ENCODE assay signal across 1 cellular context in the genomic region with DNA sequence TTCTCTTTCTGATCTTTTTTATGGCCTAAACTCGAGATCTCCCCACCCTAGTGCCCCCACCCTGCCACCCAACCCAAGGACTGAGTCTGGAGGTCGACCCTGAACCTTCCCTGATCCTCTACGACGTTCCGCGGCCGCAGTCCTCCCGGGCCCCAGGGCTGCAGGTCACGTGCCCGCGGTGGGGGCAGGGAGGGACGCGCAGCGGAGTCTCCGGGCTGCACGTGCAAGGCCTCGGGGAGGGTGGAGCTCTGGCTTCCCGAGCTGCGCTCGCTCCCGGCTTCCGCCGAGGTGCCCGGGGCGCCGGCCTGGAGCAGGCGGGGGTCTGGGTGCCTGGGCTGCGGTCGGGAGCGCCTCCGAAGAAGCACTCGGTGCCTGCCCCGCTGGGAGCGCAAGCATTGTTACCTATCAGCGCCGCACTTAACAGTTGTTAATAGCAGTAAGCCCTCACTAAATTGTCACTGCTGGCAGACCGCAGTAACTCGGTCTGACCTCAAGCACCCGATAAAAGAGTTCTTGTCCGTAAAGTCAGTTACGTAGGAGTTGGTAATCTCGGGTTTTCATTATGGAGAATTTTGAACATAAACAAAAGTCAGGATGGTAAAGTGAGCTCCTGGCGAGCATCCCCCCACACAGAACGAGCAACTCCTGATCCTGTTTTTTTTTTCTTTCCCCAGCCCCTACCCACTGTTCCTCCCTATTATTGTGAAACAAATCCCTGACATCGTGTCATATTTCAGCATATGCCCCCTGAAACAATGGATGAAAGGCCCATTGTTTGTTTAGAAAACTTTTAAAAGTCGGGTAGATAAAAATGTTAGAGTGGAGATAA.
A peak's percentile ranks its signal among the peaks of the same experiment; 100 is the strongest.
TF ChIP-seq lines count a peak whose summit lies in the region.

No MANE protein-coding gene starts in this region.

TF ChIP-seq in HepG2, 621 proteins besides CTCF, POLR2A, EP300 and RAD21 (continued from another document and continues in another):
- TF ChIP-seq CEBPZ (IDR thresholded peaks at IDR 0.05; ENCODE audit: low read length) (no peak), KAT7 (CRISPR knock-in tag; IDR thresholded peaks at IDR 0.05; ENCODE audit: borderline replicate concordance) (peak; percentile 93), GTF2F1 (IDR thresholded peaks at IDR 0.05; ENCODE audit: low read length) (no peak), REPIN1 (CRISPR knock-in tag; IDR thresholded peaks at IDR 0.05; ENCODE audit: borderline replicate concordance, low read depth) (peak; percentile 97), ATAD3A (CRISPR knock-in tag; IDR thresholded peaks at IDR 0.05) (no peak), NFKBIZ (CRISPR knock-in tag; IDR thresholded peaks at IDR 0.05) (peak; percentile 88; the same call in 1 of the 2 replicates), SETDB1 (CRISPR knock-in tag; IDR thresholded peaks at IDR 0.05; ENCODE audit: borderline replicate concordance) (no peak), POLR2AphosphoS5 (IDR thresholded peaks at IDR 0.05; ENCODE audit: low read depth, low read length) (peak; percentile 58), SMC3 (IDR thresholded peaks at IDR 0.05; ENCODE audit: low read length) (no peak), NCOA5 (CRISPR knock-in tag; IDR thresholded peaks at IDR 0.05) (no peak), ZNF280B (CRISPR knock-in tag; IDR thresholded peaks at IDR 0.05; ENCODE audit: borderline replicate concordance) (peak; percentile 81; the same call in 1 of the 2 replicates), KLF15 (CRISPR knock-in tag; IDR thresholded peaks at IDR 0.05; ENCODE audit: borderline replicate concordance) (peak; percentile 90), HOXA5 (CRISPR knock-in tag; IDR thresholded peaks at IDR 0.05) (peak; percentile 92), KLF16 (CRISPR knock-in tag; IDR thresholded peaks at IDR 0.05) (peak in 1 of 2 experiments; percentile 93; a peak in 2 of 4 replicates), ZNF629 (CRISPR knock-in tag; conservative IDR thresholded peaks at IDR 0.05) (peak; percentile 39), DMAP1 (CRISPR knock-in tag; IDR thresholded peaks at IDR 0.05) (peak; percentile 91), ZNF607 (CRISPR knock-in tag; IDR thresholded peaks at IDR 0.05; ENCODE audit: borderline replicate concordance) (peak; percentile 83), NFKB2 (CRISPR knock-in tag; IDR thresholded peaks at IDR 0.05; ENCODE audit: borderline replicate concordance) (peak; percentile 97; the same call in 1 of the 2 replicates), SRSF9 (IDR thresholded peaks at IDR 0.05; ENCODE audit: borderline replicate concordance, insufficient read depth, low read depth, low read length, poor library complexity, severe bottlenecking) (no peak), PTBP1 (IDR thresholded peaks at IDR 0.05; ENCODE audit: low read depth, low read length, poor library complexity, severe bottlenecking) (no peak), ARID5B (CRISPR knock-in tag; IDR thresholded peaks at IDR 0.05) (peak; percentile 82), ZC3H13 (CRISPR knock-in tag; IDR thresholded peaks at IDR 0.05) (0 out of 2 replicates have a peak, but pooled peaks have one; percentile 90), MEIS1 (CRISPR knock-in tag; IDR thresholded peaks at IDR 0.05; ENCODE audit: borderline replicate concordance) (no peak), KDM3A (CRISPR knock-in tag; IDR thresholded peaks at IDR 0.05; ENCODE audit: low read depth) (peak; percentile 74; the same call in 1 of the 2 replicates), SIN3B (IDR thresholded peaks at IDR 0.05; ENCODE audit: low read length) (no peak), TBX3 (IDR thresholded peaks at IDR 0.05; ENCODE audit: borderline replicate concordance) (no peak), PHB2 (IDR thresholded peaks at IDR 0.05; ENCODE audit: partially characterized antibody) (no peak), CENPX (CRISPR knock-in tag; IDR thresholded peaks at IDR 0.05) (no peak), IKZF5 (CRISPR knock-in tag; IDR thresholded peaks at IDR 0.05) (peak; percentile 39; the same call in 1 of the 2 replicates), ZNF20 (CRISPR knock-in tag; IDR thresholded peaks at IDR 0.05) (0 out of 2 replicates have a peak, but pooled peaks have one; percentile 82), KMT2B (CRISPR knock-in tag; IDR thresholded peaks at IDR 0.05) (peak; percentile 69; the same call in 1 of the 2 replicates), ZNF556 (CRISPR knock-in tag; IDR thresholded peaks at IDR 0.05; ENCODE audit: borderline replicate concordance) (no peak), TEAD3 (CRISPR knock-in tag; optimal IDR thresholded peaks at IDR 0.05; ENCODE audit: borderline replicate concordance) (peak; percentile 72), ZNF547 (CRISPR knock-in tag; IDR thresholded peaks at IDR 0.05) (peak; percentile 69; the same call in 1 of the 2 replicates), SMARCE1 (IDR thresholded peaks at IDR 0.05; ENCODE audit: borderline replicate concordance) (no peak)
- TF ChIP-seq, protein P1, sequence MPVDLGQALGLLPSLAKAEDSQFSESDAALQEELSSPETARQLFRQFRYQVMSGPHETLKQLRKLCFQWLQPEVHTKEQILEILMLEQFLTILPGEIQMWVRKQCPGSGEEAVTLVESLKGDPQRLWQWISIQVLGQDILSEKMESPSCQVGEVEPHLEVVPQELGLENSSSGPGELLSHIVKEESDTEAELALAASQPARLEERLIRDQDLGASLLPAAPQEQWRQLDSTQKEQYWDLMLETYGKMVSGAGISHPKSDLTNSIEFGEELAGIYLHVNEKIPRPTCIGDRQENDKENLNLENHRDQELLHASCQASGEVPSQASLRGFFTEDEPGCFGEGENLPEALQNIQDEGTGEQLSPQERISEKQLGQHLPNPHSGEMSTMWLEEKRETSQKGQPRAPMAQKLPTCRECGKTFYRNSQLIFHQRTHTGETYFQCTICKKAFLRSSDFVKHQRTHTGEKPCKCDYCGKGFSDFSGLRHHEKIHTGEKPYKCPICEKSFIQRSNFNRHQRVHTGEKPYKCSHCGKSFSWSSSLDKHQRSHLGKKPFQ (CRISPR knock-in tag; IDR thresholded peaks at IDR 0.05; ENCODE audit: insufficient replicate concordance): no peak
- TF ChIP-seq, protein P2, sequence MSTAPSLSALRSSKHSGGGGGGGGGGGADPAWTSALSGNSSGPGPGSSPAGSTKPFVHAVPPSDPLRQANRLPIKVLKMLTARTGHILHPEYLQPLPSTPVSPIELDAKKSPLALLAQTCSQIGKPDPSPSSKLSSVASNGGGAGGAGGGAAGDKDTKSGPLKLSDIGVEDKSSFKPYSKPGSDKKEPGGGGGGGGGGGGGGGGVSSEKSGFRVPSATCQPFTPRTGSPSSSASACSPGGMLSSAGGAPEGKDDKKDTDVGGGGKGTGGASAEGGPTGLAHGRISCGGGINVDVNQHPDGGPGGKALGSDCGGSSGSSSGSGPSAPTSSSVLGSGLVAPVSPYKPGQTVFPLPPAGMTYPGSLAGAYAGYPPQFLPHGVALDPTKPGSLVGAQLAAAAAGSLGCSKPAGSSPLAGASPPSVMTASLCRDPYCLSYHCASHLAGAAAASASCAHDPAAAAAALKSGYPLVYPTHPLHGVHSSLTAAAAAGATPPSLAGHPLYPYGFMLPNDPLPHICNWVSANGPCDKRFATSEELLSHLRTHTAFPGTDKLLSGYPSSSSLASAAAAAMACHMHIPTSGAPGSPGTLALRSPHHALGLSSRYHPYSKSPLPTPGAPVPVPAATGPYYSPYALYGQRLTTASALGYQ (CRISPR knock-in tag; IDR thresholded peaks at IDR 0.05): peak; percentile 71; the same call in 1 of the 2 replicates
- TF ChIP-seq, protein P3, sequence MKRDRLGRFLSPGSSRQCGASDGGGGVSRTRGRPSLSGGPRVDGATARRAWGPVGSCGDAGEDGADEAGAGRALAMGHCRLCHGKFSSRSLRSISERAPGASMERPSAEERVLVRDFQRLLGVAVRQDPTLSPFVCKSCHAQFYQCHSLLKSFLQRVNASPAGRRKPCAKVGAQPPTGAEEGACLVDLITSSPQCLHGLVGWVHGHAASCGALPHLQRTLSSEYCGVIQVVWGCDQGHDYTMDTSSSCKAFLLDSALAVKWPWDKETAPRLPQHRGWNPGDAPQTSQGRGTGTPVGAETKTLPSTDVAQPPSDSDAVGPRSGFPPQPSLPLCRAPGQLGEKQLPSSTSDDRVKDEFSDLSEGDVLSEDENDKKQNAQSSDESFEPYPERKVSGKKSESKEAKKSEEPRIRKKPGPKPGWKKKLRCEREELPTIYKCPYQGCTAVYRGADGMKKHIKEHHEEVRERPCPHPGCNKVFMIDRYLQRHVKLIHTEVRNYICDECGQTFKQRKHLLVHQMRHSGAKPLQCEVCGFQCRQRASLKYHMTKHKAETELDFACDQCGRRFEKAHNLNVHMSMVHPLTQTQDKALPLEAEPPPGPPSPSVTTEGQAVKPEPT (CRISPR knock-in tag; IDR thresholded peaks at IDR 0.05; ENCODE audit: low read depth): peak; percentile 89
- TF ChIP-seq, protein P4, sequence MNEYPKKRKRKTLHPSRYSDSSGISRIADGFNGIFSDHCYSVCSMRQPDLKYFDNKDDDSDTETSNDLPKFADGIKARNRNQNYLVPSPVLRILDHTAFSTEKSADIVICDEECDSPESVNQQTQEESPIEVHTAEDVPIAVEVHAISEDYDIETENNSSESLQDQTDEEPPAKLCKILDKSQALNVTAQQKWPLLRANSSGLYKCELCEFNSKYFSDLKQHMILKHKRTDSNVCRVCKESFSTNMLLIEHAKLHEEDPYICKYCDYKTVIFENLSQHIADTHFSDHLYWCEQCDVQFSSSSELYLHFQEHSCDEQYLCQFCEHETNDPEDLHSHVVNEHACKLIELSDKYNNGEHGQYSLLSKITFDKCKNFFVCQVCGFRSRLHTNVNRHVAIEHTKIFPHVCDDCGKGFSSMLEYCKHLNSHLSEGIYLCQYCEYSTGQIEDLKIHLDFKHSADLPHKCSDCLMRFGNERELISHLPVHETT (CRISPR knock-in tag; conservative IDR thresholded peaks at IDR 0.05): peak; percentile 92
